ENCODE assay signal across 13 cellular contexts in genomic region chr6:110097443-110097842, GRCh38.
A peak's percentile ranks its signal among the peaks of the same experiment; 100 is the strongest.
DNase-seq lines count a peak whose midpoint lies in the region; ATAC-seq and TF ChIP-seq lines count a peak whose summit lies in the region.
"Had no signal": no experiment of that assay in that cellular context is flagged by ENCODE, and none has a peak within 500 bp of the region (broad histone marks: within the 10 kb centered on the region; RNA-seq: fewer than 3 reads in every experiment).

No MANE protein-coding gene starts in this region.

- peak overlapping the region; percentile 61 for H3K27ac ChIP-seq in GM23338 (ENCODE audit: low read depth)

- peak overlapping the region; percentile 9 for H3K4me3 ChIP-seq in GM23338
- H3K4me3 ChIP-seq: gastrocnemius medialis had no signal

- no peaks in the 10 kb centered on the region for H3K79me2 ChIP-seq in GM23338 (replicated peaks; ENCODE audit: insufficient read depth)

- H3K9me2 ChIP-seq in GM23338 (ENCODE audit: insufficient read depth): no peaks in the 10 kb centered on the region

- DNase-seq in GM23338 (ENCODE audit: low spot score) (peak; percentile 57), glutamatergic neuron (no peak), omental fat pad (ENCODE audit: low spot score) (no peak), foreskin melanocyte (no peak)
- no peak for DNase-seq in activated CD8-positive, alpha-beta memory T cell treated with anti-CD3 and anti-CD28 coated beads, Interleukin-2, amount 10 ng/mL, durations not matched to agents 7 days and 5 days
- DNase-seq: activated CD4-positive, alpha-beta T cell treated with anti-CD3 and anti-CD28 coated beads, Interleukin-2, amount 50 U/mL, for 1 hour; activated T-cell treated with anti-CD3 and anti-CD28 coated beads, Interleukin-2, amount 50 U/mL, for 24 hours; kidney glomerular epithelial cell; stimulated activated naive CD4-positive, alpha-beta T cell had no signal

- ATAC-seq in GM23338 (peak; percentile 95), omental fat pad (ENCODE audit: low FRiP score) (peak; percentile 37), GM21528 (IDR thresholded peaks at IDR 0.05; ENCODE audit: low FRiP score, unreplicated experiment) (no peak), HG02588 (IDR thresholded peaks at IDR 0.05; ENCODE audit: unreplicated experiment) (no peak)
- ATAC-seq in activated CD8-positive, alpha-beta memory T cell treated with anti-CD3 and anti-CD28 coated beads, Interleukin-2, amount 10 ng/mL, durations not matched to agents 7 days and 5 days: no peak

- TF ChIP-seq CTCF in GM23338 (conservative IDR thresholded peaks at IDR 0.05; ENCODE audit: low read depth in 2 of 2): no peak
- TF ChIP-seq CTCF in brain (conservative IDR thresholded peaks at IDR 0.05): no peak
- TF ChIP-seq CTCF in glutamatergic neuron (IDR thresholded peaks at IDR 0.05; ENCODE audit: partially characterized antibody, unreplicated experiment): no peak
- TF ChIP-seq CTCF in omental fat pad (IDR thresholded peaks at IDR 0.05): no peak

- peak overlapping the region; percentile 46 for H3K4me2 ChIP-seq in GM23338

- peaks cover 22% of the 10 kb centered on the region for H3K4me1 ChIP-seq in GM23338 (ENCODE audit: insufficient read depth)

- no peaks in the 10 kb centered on the region for H3F3A ChIP-seq in GM23338 (replicated peaks; ENCODE audit: low read depth)

- CTCF ChIA-PET in activated CD8-positive, alpha-beta memory T cell treated with anti-CD3 and anti-CD28 coated beads, Interleukin-2, amount 10 ng/mL, durations not matched to agents 7 days and 5 days (lab: Charles Lee): interaction anchor here (0.6 kb wide), 1 partner anchor 21 kb away, joined by 3 read pairs; no protein-coding TSS in a partner anchor

- H3K27ac Mint-ChIP-seq in GM23338 (peak overlapping the region; percentile 17; the same call in 1 of the 2 replicates), brain (peak overlapping the region in 3 of 5 experiments; percentile 22 to 85 (median 50)), glutamatergic neuron (ENCODE audit: unreplicated experiment) (peak overlapping the region; percentile 56)
- no peak overlapping the region for H3K27ac Mint-ChIP-seq in activated CD8-positive, alpha-beta memory T cell treated with anti-CD3 and anti-CD28 coated beads, Interleukin-2, amount 10 ng/mL, durations not matched to agents 7 days and 5 days
- H3K27ac Mint-ChIP-seq: activated T-cell treated with anti-CD3 and anti-CD28 coated beads, Interleukin-2, amount 50 U/mL, for 24 hours had no signal

- H3K27me3 Mint-ChIP-seq in GM23338 (ENCODE audit: insufficient read depth, low read depth, poor library complexity) (no peaks in the 10 kb centered on the region), brain (no peaks in the 10 kb centered on the region), glutamatergic neuron (ENCODE audit: unreplicated experiment) (no peaks in the 10 kb centered on the region)
- H3K27me3 Mint-ChIP-seq in activated CD8-positive, alpha-beta memory T cell treated with anti-CD3 and anti-CD28 coated beads, Interleukin-2, amount 10 ng/mL, durations not matched to agents 7 days and 5 days: peaks cover 21% of the 10 kb centered on the region
- H3K27me3 Mint-ChIP-seq: activated T-cell treated with anti-CD3 and anti-CD28 coated beads, Interleukin-2, amount 50 U/mL, for 24 hours had no signal

- no peaks in the 10 kb centered on the region for H3K27me3 ChIP-seq in GM23338 (ENCODE audit: insufficient read depth)
- H3K27me3 ChIP-seq: gastrocnemius medialis had no signal

- no peak overlapping the region for H2AFZ ChIP-seq in GM23338

- no peaks in the 10 kb centered on the region for H4K20me1 ChIP-seq in GM23338 (replicated peaks; ENCODE audit: insufficient read depth)

- H3K9me3 Mint-ChIP-seq in GM23338 (no peaks in the 10 kb centered on the region), brain (no peaks in the 10 kb centered on the region), glutamatergic neuron (ENCODE audit: unreplicated experiment) (no peaks in the 10 kb centered on the region)
- no peaks in the 10 kb centered on the region for H3K9me3 Mint-ChIP-seq in activated CD8-positive, alpha-beta memory T cell treated with anti-CD3 and anti-CD28 coated beads, Interleukin-2, amount 10 ng/mL, durations not matched to agents 7 days and 5 days (ENCODE audit: low read depth)
- H3K9me3 Mint-ChIP-seq: activated T-cell treated with anti-CD3 and anti-CD28 coated beads, Interleukin-2, amount 50 U/mL, for 24 hours had no signal

- H3K36me3 Mint-ChIP-seq in GM23338 (ENCODE audit: low read depth): peaks cover 12% of the 10 kb centered on the region
- H3K36me3 Mint-ChIP-seq in brain: peaks cover 40% of the 10 kb centered on the region
- H3K36me3 Mint-ChIP-seq in glutamatergic neuron (ENCODE audit: unreplicated experiment): no peaks in the 10 kb centered on the region
- H3K36me3 Mint-ChIP-seq in activated CD8-positive, alpha-beta memory T cell treated with anti-CD3 and anti-CD28 coated beads, Interleukin-2, amount 10 ng/mL, durations not matched to agents 7 days and 5 days: no peaks in the 10 kb centered on the region

- H3K4me1 Mint-ChIP-seq in GM23338: peaks cover 35% of the 10 kb centered on the region
- H3K4me1 Mint-ChIP-seq in brain: peaks cover 39% of the 10 kb centered on the region
- peaks cover 10% of the 10 kb centered on the region for H3K4me1 Mint-ChIP-seq in glutamatergic neuron (ENCODE audit: low read depth, unreplicated experiment)
- no peaks in the 10 kb centered on the region for H3K4me1 Mint-ChIP-seq in activated CD8-positive, alpha-beta memory T cell treated with anti-CD3 and anti-CD28 coated beads, Interleukin-2, amount 10 ng/mL, durations not matched to agents 7 days and 5 days

- no peaks in the 10 kb centered on the region for H3K36me3 ChIP-seq in GM23338 (ENCODE audit: insufficient read depth)
- H3K36me3 ChIP-seq: gastrocnemius medialis had no signal

- H3K4me3 Mint-ChIP-seq in GM23338 (peak overlapping the region; percentile 32; the same call in 1 of the 3 replicates), brain (no peak overlapping the region), glutamatergic neuron (ENCODE audit: unreplicated experiment) (peak overlapping the region; percentile 31)
- H3K4me3 Mint-ChIP-seq in activated CD8-positive, alpha-beta memory T cell treated with anti-CD3 and anti-CD28 coated beads, Interleukin-2, amount 10 ng/mL, durations not matched to agents 7 days and 5 days: no peak overlapping the region
- H3K4me3 Mint-ChIP-seq: activated T-cell treated with anti-CD3 and anti-CD28 coated beads, Interleukin-2, amount 50 U/mL, for 24 hours had no signal

TF ChIP-seq in GM23338, 12 proteins besides CTCF, POLR2A, EP300 and RAD21:
- TF ChIP-seq ZNF462 (CRISPR knock-in tag; IDR thresholded peaks at IDR 0.05) (peak; percentile 95), JUNB (IDR thresholded peaks at IDR 0.05; ENCODE audit: unreplicated experiment) (no peak)

Comparison
In these comparisons a context has a peak if more than half of its experiments do, and no peak if none do; other contexts are left out.
1. ATAC-seq: peak in GM23338 (single experiment) and omental fat pad (single experiment); none in GM21528 (single experiment), HG02588 (single experiment) and activated CD8-positive, alpha-beta memory T cell treated with anti-CD3 and anti-CD28 coated beads, Interleukin-2, amount 10 ng/mL, durations not matched to agents 7 days and 5 days (single experiment).
2. H3K4me3 Mint-ChIP-seq: peak in GM23338 (single experiment) and glutamatergic neuron (single experiment); none in brain (0 of 5) and activated CD8-positive, alpha-beta memory T cell treated with anti-CD3 and anti-CD28 coated beads, Interleukin-2, amount 10 ng/mL, durations not matched to agents 7 days and 5 days (single experiment).